ENCODE assay signal across 19 cellular contexts in the genomic region with DNA sequence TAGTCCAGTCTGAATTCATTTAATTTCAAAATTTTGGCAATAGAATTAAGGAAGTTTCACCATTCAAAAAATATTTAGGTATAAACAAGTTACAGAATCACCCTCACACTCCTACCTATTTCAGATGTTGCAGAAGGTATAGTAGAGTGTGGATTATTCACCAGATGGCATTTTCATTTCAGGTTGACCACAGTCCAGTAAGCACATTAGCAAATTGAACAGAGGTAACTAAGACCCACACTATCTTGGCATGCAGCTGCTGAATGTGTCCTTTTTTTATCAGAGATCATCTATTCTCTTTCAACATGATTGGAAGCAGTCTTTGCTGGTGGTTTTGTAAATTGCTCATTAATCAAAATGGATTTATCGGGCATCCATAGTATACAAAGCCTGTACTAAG.
"Had no signal": no experiment of that assay in that cellular context is flagged by ENCODE, and none has a peak within 500 bp of the region (broad histone marks: within the 10 kb centered on the region; RNA-seq: fewer than 3 reads in every experiment).

No MANE protein-coding gene starts in this region.

- H3K27ac Mint-ChIP-seq: activated CD4-positive, alpha-beta T cell treated with anti-CD3 and anti-CD28 coated beads for 36 hours; activated naive CD4-positive, alpha-beta T cell treated with anti-CD3 and anti-CD28 coated beads for 36 hours; naive B cell; stimulated activated naive CD8-positive, alpha-beta T cell treated with anti-CD3 and anti-CD28 coated beads, Interleukin-15, Interleukin-2, amounts not matched to agents 100 ng/mL and 50 ng/mL, for 24 hours; WTC11 had no signal

- H3K4me1 Mint-ChIP-seq: activated CD4-positive, alpha-beta T cell treated with anti-CD3 and anti-CD28 coated beads for 36 hours; naive B cell had no signal

- DNase-seq: activated CD4-positive, alpha-beta T cell treated with anti-CD3 and anti-CD28 coated beads for 36 hours; activated CD4-positive, alpha-beta T cell treated with anti-CD3 and anti-CD28 coated beads, Interleukin-2, amount 50 U/mL, for 48 hours; activated CD8-positive, alpha-beta memory T cell treated with anti-CD3 and anti-CD28 coated beads, Interleukin-2, amount 50 U/mL, for 48 hours; activated effector memory CD4-positive, alpha-beta T cell treated with Interleukin-2 at 50 U/mL for 16 hours; activated naive CD4-positive, alpha-beta T cell treated with anti-CD3 and anti-CD28 coated beads for 36 hours; activated T-cell treated with anti-CD3 and anti-CD28 coated beads, Interleukin-2, amount 50 U/mL, for 4 hours; amygdala; dermis blood vessel endothelial cell; effector memory CD4-positive, alpha-beta T cell; foreskin melanocyte; kidney; naive B cell; nucleus accumbens; right lobe of liver; stimulated activated CD4-positive, alpha-beta T cell treated with anti-CD3 and anti-CD28 coated beads, Interleukin-1b, Interleukin-23, amount 100 ng/mL, for 48 hours; substantia nigra had no signal

- H3K36me3 Mint-ChIP-seq: naive B cell, WTC11 had no signal

- ATAC-seq: activated CD4-positive, alpha-beta T cell treated with anti-CD3 and anti-CD28 coated beads for 36 hours; activated T-cell treated with anti-CD3 and anti-CD28 coated beads, Interleukin-2, amount 50 U/mL, for 4 hours; esophagus mucosa; right lobe of liver; WTC11 had no signal

- H3K27me3 Mint-ChIP-seq: activated CD4-positive, alpha-beta T cell treated with anti-CD3 and anti-CD28 coated beads for 36 hours; naive B cell; stimulated activated naive CD8-positive, alpha-beta T cell treated with anti-CD3 and anti-CD28 coated beads, Interleukin-15, Interleukin-2, amounts not matched to agents 100 ng/mL and 50 ng/mL, for 24 hours had no signal

- H3K4me3 Mint-ChIP-seq: activated CD4-positive, alpha-beta T cell treated with anti-CD3 and anti-CD28 coated beads for 36 hours; activated naive CD4-positive, alpha-beta T cell treated with anti-CD3 and anti-CD28 coated beads for 36 hours; activated T-cell treated with anti-CD3 and anti-CD28 coated beads, Interleukin-2, amount 50 U/mL, for 4 hours; naive B cell; stimulated activated naive CD8-positive, alpha-beta T cell treated with anti-CD3 and anti-CD28 coated beads, Interleukin-15, Interleukin-2, amounts not matched to agents 100 ng/mL and 50 ng/mL, for 24 hours; WTC11 had no signal
